In the genomic region with DNA sequence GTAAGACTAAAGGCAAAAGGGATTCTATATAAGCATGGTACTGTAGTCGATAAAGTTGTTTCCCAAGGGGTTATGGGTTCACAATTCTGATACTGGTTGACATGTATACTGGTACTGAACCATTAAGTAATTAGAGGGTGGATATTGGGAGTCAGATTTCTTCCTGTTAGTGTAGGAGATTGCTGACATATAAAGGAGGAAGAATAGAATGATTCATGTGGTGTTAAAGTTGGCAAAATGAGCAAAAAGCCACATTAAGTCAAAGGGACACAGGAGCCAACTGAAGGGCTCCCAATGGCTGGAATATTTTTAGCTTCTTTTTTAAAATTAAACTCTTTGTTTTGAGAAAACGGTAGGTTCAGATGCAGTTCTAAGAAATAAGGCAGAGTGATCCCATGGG, we compare ENCODE assay signal across 30 cellular contexts.
"Had no signal": no experiment of that assay in that cellular context is flagged by ENCODE, and none has a peak within 500 bp of the region (broad histone marks: within the 10 kb centered on the region; RNA-seq: fewer than 3 reads in every experiment).

No MANE protein-coding gene starts in this region.

- H3K27ac Mint-ChIP-seq: activated B cell treated with CpG ODN at 0.5 μM for 24 hours; activated CD4-positive, alpha-beta memory T cell treated with anti-CD3 and anti-CD28 coated beads for 36 hours; activated CD8-positive, alpha-beta memory T cell treated with anti-CD3 and anti-CD28 coated beads, Interleukin-2, amount 10 ng/mL, durations not matched to agents 7 days and 5 days; activated CD8-positive, alpha-beta T cell treated with anti-CD3 and anti-CD28 coated beads, Interleukin-2, amount 10 ng/mL, durations not matched to agents 7 days and 5 days; activated naive CD4-positive, alpha-beta T cell treated with anti-CD3 and anti-CD28 coated beads for 36 hours; activated naive CD4-positive, alpha-beta T cell treated with anti-CD3 and anti-CD28 coated beads, Interleukin-2, amount 50 U/mL, for 24 hours; activated naive CD8-positive, alpha-beta T cell treated with anti-CD3 and anti-CD28 coated beads for 36 hours; activated naive CD8-positive, alpha-beta T cell treated with anti-CD3 and anti-CD28 coated beads, Interleukin-2, amount 50 U/mL, for 24 hours; activated T-helper 1 cell treated with anti-CD3 and anti-CD28 coated beads, Interleukin-12 subunit alpha, Interleukin-12 subunit beta, Interleukin-2, Interleukin-4 antibody, amounts not matched to agents 30 ng/mL and 10 ng/mL and 1 ng/mL, durations not matched to agents 14 hours and 24 hours and 36 hours; activated T-helper 2 cell treated with anti-CD3 and anti-CD28 coated beads, Interferon-gamma antibody, Interleukin-2, Interleukin-4, amounts not matched to agents 10 μg/mL and 5 μg/mL and 100 μg/mL, durations not matched to agents 14 hours and 24 hours and 36 hours; endodermal cell; T-helper 17 cell; T-helper 2 cell treated with Interferon-gamma antibody and Interleukin-4, amounts not matched to agents 5 μg/mL and 100 μg/mL, for 36 hours had no signal

- FAIRE-seq: frontal cortex had no signal

- H3K4me1 Mint-ChIP-seq: activated B cell treated with CpG ODN at 0.5 μM for 24 hours; activated CD8-positive, alpha-beta memory T cell treated with anti-CD3 and anti-CD28 coated beads, Interleukin-2, amount 10 ng/mL, durations not matched to agents 7 days and 5 days; activated naive CD4-positive, alpha-beta T cell treated with anti-CD3 and anti-CD28 coated beads, Interleukin-2, amount 50 U/mL, for 24 hours; activated naive CD8-positive, alpha-beta T cell treated with anti-CD3 and anti-CD28 coated beads for 36 hours; activated naive CD8-positive, alpha-beta T cell treated with anti-CD3 and anti-CD28 coated beads, Interleukin-2, amount 50 U/mL, for 24 hours; endodermal cell; T-helper 17 cell had no signal

- DNase-seq: activated B cell treated with CpG ODN at 0.5 μM for 24 hours; activated CD4-positive, alpha-beta memory T cell treated with anti-CD3 and anti-CD28 coated beads for 36 hours; activated CD4-positive, alpha-beta T cell treated with anti-CD3 and anti-CD28 coated beads for 48 hours; activated CD8-positive, alpha-beta memory T cell treated with anti-CD3 and anti-CD28 coated beads, Interleukin-2, amount 10 ng/mL, durations not matched to agents 7 days and 5 days; activated CD8-positive, alpha-beta memory T cell treated with anti-CD3 and anti-CD28 coated beads, Interleukin-2, amount 50 U/mL, for 4 hours; activated CD8-positive, alpha-beta T cell treated with anti-CD3 and anti-CD28 coated beads, Interleukin-2, amount 10 ng/mL, durations not matched to agents 7 days and 5 days; activated effector memory CD4-positive, alpha-beta T cell treated with anti-CD3 and anti-CD28 coated beads, Interleukin-2, amount 50 U/mL, for 16 hours; activated naive CD4-positive, alpha-beta T cell treated with anti-CD3 and anti-CD28 coated beads for 36 hours; activated naive CD8-positive, alpha-beta T cell treated with anti-CD3 and anti-CD28 coated beads for 36 hours; activated naive CD8-positive, alpha-beta T cell treated with anti-CD3 and anti-CD28 coated beads, Interleukin-2, amount 50 U/mL, for 24 hours; activated T-cell treated with anti-CD3 and anti-CD28 coated beads, Interleukin-2, amount 50 U/mL, for 1 hour; activated T-cell treated with anti-CD3 and anti-CD28 coated beads, Interleukin-2, amount 50 U/mL, for 48 hours; adrenal gland; amygdala; aorta; body of pancreas; caudate nucleus; colonic mucosa; effector memory CD4-positive, alpha-beta T cell; endodermal cell; glutamatergic neuron; heart left ventricle; T-helper 17 cell; T1000; WERI-Rb-1 had no signal

- H3K4me3 Mint-ChIP-seq: activated B cell treated with CpG ODN at 0.5 μM for 24 hours; activated CD4-positive, alpha-beta memory T cell treated with anti-CD3 and anti-CD28 coated beads for 36 hours; activated CD8-positive, alpha-beta memory T cell treated with anti-CD3 and anti-CD28 coated beads, Interleukin-2, amount 10 ng/mL, durations not matched to agents 7 days and 5 days; activated CD8-positive, alpha-beta T cell treated with anti-CD3 and anti-CD28 coated beads, Interleukin-2, amount 10 ng/mL, durations not matched to agents 7 days and 5 days; activated naive CD4-positive, alpha-beta T cell treated with anti-CD3 and anti-CD28 coated beads for 36 hours; activated naive CD4-positive, alpha-beta T cell treated with anti-CD3 and anti-CD28 coated beads, Interleukin-2, amount 50 U/mL, for 24 hours; activated naive CD8-positive, alpha-beta T cell treated with anti-CD3 and anti-CD28 coated beads for 36 hours; activated naive CD8-positive, alpha-beta T cell treated with anti-CD3 and anti-CD28 coated beads, Interleukin-2, amount 50 U/mL, for 24 hours; activated T-helper 1 cell treated with anti-CD3 and anti-CD28 coated beads, Interleukin-12 subunit alpha, Interleukin-12 subunit beta, Interleukin-2, Interleukin-4 antibody, amounts not matched to agents 30 ng/mL and 10 ng/mL and 1 ng/mL, durations not matched to agents 14 hours and 24 hours and 36 hours; endodermal cell; T-helper 17 cell; T-helper 2 cell treated with Interferon-gamma antibody and Interleukin-4, amounts not matched to agents 5 μg/mL and 100 μg/mL, for 36 hours had no signal

- H3K36me3 Mint-ChIP-seq: activated CD4-positive, alpha-beta memory T cell treated with anti-CD3 and anti-CD28 coated beads for 36 hours; activated CD8-positive, alpha-beta memory T cell treated with anti-CD3 and anti-CD28 coated beads, Interleukin-2, amount 10 ng/mL, durations not matched to agents 7 days and 5 days; activated naive CD4-positive, alpha-beta T cell treated with anti-CD3 and anti-CD28 coated beads, Interleukin-2, amount 50 U/mL, for 24 hours; activated naive CD8-positive, alpha-beta T cell treated with anti-CD3 and anti-CD28 coated beads for 36 hours had no signal

- H3K9me3 Mint-ChIP-seq: activated B cell treated with CpG ODN at 0.5 μM for 24 hours; activated CD4-positive, alpha-beta memory T cell treated with anti-CD3 and anti-CD28 coated beads for 36 hours; activated naive CD4-positive, alpha-beta T cell treated with anti-CD3 and anti-CD28 coated beads for 36 hours; activated T-helper 1 cell treated with anti-CD3 and anti-CD28 coated beads, Interleukin-12 subunit alpha, Interleukin-12 subunit beta, Interleukin-2, Interleukin-4 antibody, amounts not matched to agents 30 ng/mL and 10 ng/mL and 1 ng/mL, durations not matched to agents 14 hours and 24 hours and 36 hours; activated T-helper 2 cell treated with anti-CD3 and anti-CD28 coated beads, Interferon-gamma antibody, Interleukin-2, Interleukin-4, amounts not matched to agents 10 μg/mL and 5 μg/mL and 100 μg/mL, durations not matched to agents 14 hours and 24 hours and 36 hours; endodermal cell; T-helper 2 cell treated with Interferon-gamma antibody and Interleukin-4, amounts not matched to agents 5 μg/mL and 100 μg/mL, for 36 hours had no signal
